ENCODE assay signal across 9 cellular contexts in the genomic region with DNA sequence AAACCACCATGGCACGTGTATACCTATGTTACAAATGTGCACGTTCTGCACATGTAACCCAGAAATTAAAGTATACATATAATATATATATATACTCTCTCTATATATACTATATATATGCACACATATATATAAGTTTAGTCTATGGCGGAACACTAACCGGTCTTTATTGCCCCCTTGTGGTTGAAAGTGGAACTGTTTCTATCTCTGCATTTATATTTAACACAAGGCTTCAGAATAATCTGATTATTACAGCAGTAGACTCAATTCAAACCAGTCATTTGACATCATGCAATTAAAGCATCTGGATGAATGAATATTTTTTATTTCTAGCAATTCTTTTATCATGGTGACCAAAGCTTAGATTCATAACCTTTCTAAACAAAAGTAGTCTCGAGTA. TPM values are rescaled to one million over a fixed set of nuclear protein-coding genes. Genes with fewer than 3 reads are reported as not detected.
DNase-seq lines count a peak whose midpoint lies in the region; ATAC-seq and TF ChIP-seq lines count a peak whose summit lies in the region.
"Had no signal": no experiment of that assay in that cellular context is flagged by ENCODE, and none has a peak within 500 bp of the region (broad histone marks: within the 10 kb centered on the region; RNA-seq: fewer than 3 reads in every experiment).

No MANE protein-coding gene starts in this region.

- no peaks in the 10 kb centered on the region for H3K9me3 Mint-ChIP-seq in Calu3 (ENCODE audit: low read depth, unreplicated experiment)
- no peaks in the 10 kb centered on the region for H3K9me3 Mint-ChIP-seq in WTC11

- H3K4me3 Mint-ChIP-seq in Calu3 (ENCODE audit: low read depth, unreplicated experiment) (no peak overlapping the region), WTC11 (no peak overlapping the region)

- H3K27me3 Mint-ChIP-seq in Calu3 (ENCODE audit: unreplicated experiment), result peaks cover 37% of the 10 kb centered on the region
- H3K27me3 Mint-ChIP-seq in WTC11 (ENCODE audit: low read depth), result peaks cover 26% of the 10 kb centered on the region

- H3K27ac Mint-ChIP-seq in Calu3 (ENCODE audit: unreplicated experiment) (no peak overlapping the region), WTC11 (no peak overlapping the region)

- CTCF ChIA-PET in Calu3 (lab: Charles Lee) (no interaction called here), WTC11 (lab: Charles Lee) (no interaction called here)

- no peak overlapping the region for H3K27ac ChIP-seq in thoracic aorta
- H3K27ac ChIP-seq in effector memory CD4-positive, alpha-beta T cell (ENCODE audit: insufficient read depth, low read length, poor library complexity, severe bottlenecking), result no peak overlapping the region

- H3K36me3 Mint-ChIP-seq in Calu3 (ENCODE audit: insufficient read depth, unreplicated experiment), result no peaks in the 10 kb centered on the region
- H3K36me3 Mint-ChIP-seq in WTC11, result no peaks in the 10 kb centered on the region

- BruUV-seq in Calu3 (replicated peaks; lab: Mats Ljungman, UMichigan), result no TSS peak

- intact Hi-C loops in Calu3 (cut with micrococcal nuclease; ENCODE audit: unreplicated experiment), result loop anchor here (1.0 to 2.0 kb wide), 3 partner anchors 129 to 329 kb away; no protein-coding TSS in a partner anchor

- ATAC-seq in GM18909 (IDR thresholded peaks at IDR 0.05; ENCODE audit: poor library complexity, unreplicated experiment) (peak; percentile 63), WTC11 (no peak), thoracic aorta (ENCODE audit: insufficient number of reproducible peaks, low FRiP score, low read depth) (no peak)

- peak; percentile 43 for DNase-seq in Calu3
- peak; percentile 16 to 27 for DNase-seq in NCI-H187 (lab: John Stamatoyannopoulos, UW)
- DNase-seq in WTC11 (ENCODE audit: low spot score), result no peak
- DNase-seq in iPS-NIHi7 (ENCODE audit: extremely low spot score), result peak; percentile 31
- DNase-seq in thoracic aorta (ENCODE audit: low spot score), result no peak
- DNase-seq in effector memory CD4-positive, alpha-beta T cell, result no peak
- DNase-seq in occipital lobe (lab: John Stamatoyannopoulos, UW), result no peak

- no peaks in the 10 kb centered on the region for H3K9me3 ChIP-seq in thoracic aorta
- no peaks in the 10 kb centered on the region for H3K9me3 ChIP-seq in effector memory CD4-positive, alpha-beta T cell (ENCODE audit: control insufficient read depth, low read length)

- H3K4me3 ChIP-seq in thoracic aorta, result no peak overlapping the region
- no peak overlapping the region for H3K4me3 ChIP-seq in effector memory CD4-positive, alpha-beta T cell (ENCODE audit: insufficient read depth, low read depth, low read length, poor library complexity, severe bottlenecking)

- H3K27me3 ChIP-seq in thoracic aorta (replicated peaks; ENCODE audit: insufficient read depth), result no peaks in the 10 kb centered on the region
- no peaks in the 10 kb centered on the region for H3K27me3 ChIP-seq in effector memory CD4-positive, alpha-beta T cell (replicated peaks; ENCODE audit: control insufficient read depth, insufficient read depth, low read length, poor library complexity, severe bottlenecking)

- H3K4me1 ChIP-seq in thoracic aorta (ENCODE audit: control insufficient read depth in 1 of 2, low read depth in 2 of 2), result no peaks in the 10 kb centered on the region
- no peaks in the 10 kb centered on the region for H3K4me1 ChIP-seq in effector memory CD4-positive, alpha-beta T cell (ENCODE audit: control insufficient read depth, insufficient read depth, low read length, poor library complexity, severe bottlenecking)

- POLR2A ChIA-PET in WTC11 (lab: Charles Lee), result no interaction called here

- no peaks in the 10 kb centered on the region for H3K36me3 ChIP-seq in thoracic aorta
- no peaks in the 10 kb centered on the region for H3K36me3 ChIP-seq in effector memory CD4-positive, alpha-beta T cell (ENCODE audit: control insufficient read depth, insufficient read depth, low read length)

- H3K4me1 Mint-ChIP-seq in Calu3 (ENCODE audit: low read depth, unreplicated experiment) (no peaks in the 10 kb centered on the region), WTC11 (no peaks in the 10 kb centered on the region)

- TF ChIP-seq CTCF in Calu3 (IDR thresholded peaks at IDR 0.05; ENCODE audit: unreplicated experiment) (peak; percentile 32), WTC11 (IDR thresholded peaks at IDR 0.05) (peak; percentile 60), thoracic aorta (IDR thresholded peaks at IDR 0.05) (peak; percentile 75)

TF ChIP-seq in WTC11, 78 proteins besides CTCF, POLR2A, EP300 and RAD21 (continues in another document):
- TF ChIP-seq OVOL2 (CRISPR knock-in tag; IDR thresholded peaks at IDR 0.05; ENCODE audit: borderline replicate concordance) (no peak), JAZF1 (CRISPR knock-in tag; IDR thresholded peaks at IDR 0.05) (no peak), FOXP1 (CRISPR knock-in tag; IDR thresholded peaks at IDR 0.05; ENCODE audit: borderline replicate concordance) (no peak), RORB (CRISPR knock-in tag; IDR thresholded peaks at IDR 0.05) (no peak), ZNF232 (CRISPR knock-in tag; IDR thresholded peaks at IDR 0.05) (no peak), GRHL2 (CRISPR knock-in tag; IDR thresholded peaks at IDR 0.05; ENCODE audit: insufficient replicate concordance, severe bottlenecking) (no peak), MYBL2 (CRISPR knock-in tag; IDR thresholded peaks at IDR 0.05) (no peak), CREM (CRISPR knock-in tag; IDR thresholded peaks at IDR 0.05) (no peak)
- TF ChIP-seq, protein P1, sequence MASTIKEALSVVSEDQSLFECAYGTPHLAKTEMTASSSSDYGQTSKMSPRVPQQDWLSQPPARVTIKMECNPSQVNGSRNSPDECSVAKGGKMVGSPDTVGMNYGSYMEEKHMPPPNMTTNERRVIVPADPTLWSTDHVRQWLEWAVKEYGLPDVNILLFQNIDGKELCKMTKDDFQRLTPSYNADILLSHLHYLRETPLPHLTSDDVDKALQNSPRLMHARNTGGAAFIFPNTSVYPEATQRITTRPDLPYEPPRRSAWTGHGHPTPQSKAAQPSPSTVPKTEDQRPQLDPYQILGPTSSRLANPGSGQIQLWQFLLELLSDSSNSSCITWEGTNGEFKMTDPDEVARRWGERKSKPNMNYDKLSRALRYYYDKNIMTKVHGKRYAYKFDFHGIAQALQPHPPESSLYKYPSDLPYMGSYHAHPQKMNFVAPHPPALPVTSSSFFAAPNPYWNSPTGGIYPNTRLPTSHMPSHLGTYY (CRISPR knock-in tag; IDR thresholded peaks at IDR 0.05), result no peak
- TF ChIP-seq, protein P2, sequence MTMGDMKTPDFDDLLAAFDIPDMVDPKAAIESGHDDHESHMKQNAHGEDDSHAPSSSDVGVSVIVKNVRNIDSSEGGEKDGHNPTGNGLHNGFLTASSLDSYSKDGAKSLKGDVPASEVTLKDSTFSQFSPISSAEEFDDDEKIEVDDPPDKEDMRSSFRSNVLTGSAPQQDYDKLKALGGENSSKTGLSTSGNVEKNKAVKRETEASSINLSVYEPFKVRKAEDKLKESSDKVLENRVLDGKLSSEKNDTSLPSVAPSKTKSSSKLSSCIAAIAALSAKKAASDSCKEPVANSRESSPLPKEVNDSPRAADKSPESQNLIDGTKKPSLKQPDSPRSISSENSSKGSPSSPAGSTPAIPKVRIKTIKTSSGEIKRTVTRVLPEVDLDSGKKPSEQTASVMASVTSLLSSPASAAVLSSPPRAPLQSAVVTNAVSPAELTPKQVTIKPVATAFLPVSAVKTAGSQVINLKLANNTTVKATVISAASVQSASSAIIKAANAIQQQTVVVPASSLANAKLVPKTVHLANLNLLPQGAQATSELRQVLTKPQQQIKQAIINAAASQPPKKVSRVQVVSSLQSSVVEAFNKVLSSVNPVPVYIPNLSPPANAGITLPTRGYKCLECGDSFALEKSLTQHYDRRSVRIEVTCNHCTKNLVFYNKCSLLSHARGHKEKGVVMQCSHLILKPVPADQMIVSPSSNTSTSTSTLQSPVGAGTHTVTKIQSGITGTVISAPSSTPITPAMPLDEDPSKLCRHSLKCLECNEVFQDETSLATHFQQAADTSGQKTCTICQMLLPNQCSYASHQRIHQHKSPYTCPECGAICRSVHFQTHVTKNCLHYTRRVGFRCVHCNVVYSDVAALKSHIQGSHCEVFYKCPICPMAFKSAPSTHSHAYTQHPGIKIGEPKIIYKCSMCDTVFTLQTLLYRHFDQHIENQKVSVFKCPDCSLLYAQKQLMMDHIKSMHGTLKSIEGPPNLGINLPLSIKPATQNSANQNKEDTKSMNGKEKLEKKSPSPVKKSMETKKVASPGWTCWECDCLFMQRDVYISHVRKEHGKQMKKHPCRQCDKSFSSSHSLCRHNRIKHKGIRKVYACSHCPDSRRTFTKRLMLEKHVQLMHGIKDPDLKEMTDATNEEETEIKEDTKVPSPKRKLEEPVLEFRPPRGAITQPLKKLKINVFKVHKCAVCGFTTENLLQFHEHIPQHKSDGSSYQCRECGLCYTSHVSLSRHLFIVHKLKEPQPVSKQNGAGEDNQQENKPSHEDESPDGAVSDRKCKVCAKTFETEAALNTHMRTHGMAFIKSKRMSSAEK (CRISPR knock-in tag; IDR thresholded peaks at IDR 0.05; ENCODE audit: borderline replicate concordance), result no peak
- TF ChIP-seq, protein P3, sequence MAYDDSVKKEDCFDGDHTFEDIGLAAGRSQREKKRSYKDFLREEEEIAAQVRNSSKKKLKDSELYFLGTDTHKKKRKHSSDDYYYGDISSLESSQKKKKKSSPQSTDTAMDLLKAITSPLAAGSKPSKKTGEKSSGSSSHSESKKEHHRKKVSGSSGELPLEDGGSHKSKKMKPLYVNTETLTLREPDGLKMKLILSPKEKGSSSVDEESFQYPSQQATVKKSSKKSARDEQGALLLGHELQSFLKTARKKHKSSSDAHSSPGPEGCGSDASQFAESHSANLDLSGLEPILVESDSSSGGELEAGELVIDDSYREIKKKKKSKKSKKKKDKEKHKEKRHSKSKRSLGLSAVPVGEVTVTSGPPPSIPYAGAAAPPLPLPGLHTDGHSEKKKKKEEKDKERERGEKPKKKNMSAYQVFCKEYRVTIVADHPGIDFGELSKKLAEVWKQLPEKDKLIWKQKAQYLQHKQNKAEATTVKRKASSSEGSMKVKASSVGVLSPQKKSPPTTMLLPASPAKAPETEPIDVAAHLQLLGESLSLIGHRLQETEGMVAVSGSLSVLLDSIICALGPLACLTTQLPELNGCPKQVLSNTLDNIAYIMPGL (CRISPR knock-in tag; IDR thresholded peaks at IDR 0.05), result no peak
- TF ChIP-seq, protein P4, sequence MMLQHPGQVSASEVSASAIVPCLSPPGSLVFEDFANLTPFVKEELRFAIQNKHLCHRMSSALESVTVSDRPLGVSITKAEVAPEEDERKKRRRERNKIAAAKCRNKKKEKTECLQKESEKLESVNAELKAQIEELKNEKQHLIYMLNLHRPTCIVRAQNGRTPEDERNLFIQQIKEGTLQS (CRISPR knock-in tag; conservative IDR thresholded peaks at IDR 0.05), result no peak

RNA-seq across cellular contexts. Expression of a gene that starts 14.6 kb away (rescaled TPM):
- total RNA-seq in Calu3 (2022) (1.3 and 1.5 TPM in 2 replicates), WTC11 (2021) (0.22 to 0.44 TPM (median 0.25 TPM) in 3 replicates), thoracic aorta (1 to 10 TPM; 6.8 to 7.7 TPM), occipital lobe (36.3 TPM)

RNA-seq across cellular contexts. Expression of a gene that starts 40.9 kb away (rescaled TPM):
- total RNA-seq in Calu3 (2022), result not detected in 2 replicates
- 29.2 to 31.3 TPM (median 29.5 TPM) in 3 replicates for total RNA-seq in WTC11 (2021)
- total RNA-seq in thoracic aorta, result 10 to 100 TPM in 1 of 2 donors, 1 to 10 TPM in 1; 1.7 to 14.8 TPM
- 9.4 TPM for total RNA-seq in occipital lobe
- total RNA-seq: pulmonary artery endothelial cell had no signal

Comparison
In these comparisons a context has a peak if more than half of its experiments do, and no peak if none do; other contexts are left out.
1. DNase-seq: peak in Calu3 (single experiment), NCI-H187 (2 of 2) and iPS-NIHi7 (single experiment); none in WTC11 (single experiment), thoracic aorta (single experiment), effector memory CD4-positive, alpha-beta T cell (0 of 3) and occipital lobe (single experiment).
2. Peak in every context shown above with its lines, with median percentiles within 50 percentile points of each other: CTCF ChIP-seq.